Comparison of ENCODE assay signal across 1 cellular context in genomic region chr20:45948742-45949541, GRCh38.
A peak's percentile ranks its signal among the peaks of the same experiment; 100 is the strongest.
TF ChIP-seq lines count a peak whose summit lies in the region.

No MANE protein-coding gene starts in this region.

TF ChIP-seq in H1, 55 proteins besides CTCF, POLR2A, EP300 and RAD21:
- TF ChIP-seq POU5F1 (IDR thresholded peaks at IDR 0.05; ENCODE audit: low read depth, low read length) (no peak), SUZ12 (IDR thresholded peaks at IDR 0.05; ENCODE audit: low read length) (no peak), POLR2AphosphoS5 (IDR thresholded peaks at IDR 0.05; ENCODE audit: low read depth, low read length) (peak; percentile 39), EZH2 (IDR thresholded peaks at IDR 0.05; ENCODE audit: low read depth, low read length, severe bottlenecking) (no peak), CBX8 (IDR thresholded peaks at IDR 0.05; ENCODE audit: borderline replicate concordance, low read depth, low read length) (no peak)
